18 cellular contexts compared by ENCODE assay signal in genomic region chrX:40975951-40976350, GRCh38.
"Had no signal": no experiment of that assay in that cellular context is flagged by ENCODE, and none has a peak within 500 bp of the region (broad histone marks: within the 10 kb centered on the region; RNA-seq: fewer than 3 reads in every experiment).

No MANE protein-coding gene starts in this region.

- DNase-seq: colonic mucosa; dermis blood vessel endothelial cell; endodermal cell; erythroblast; foreskin keratinocyte; left colon; left ventricle myocardium superior; naive thymus-derived CD4-positive, alpha-beta T cell; nephron progenitor cell; posterior cingulate gyrus; sigmoid colon; stimulated activated CD4-positive, alpha-beta T cell treated with anti-CD3 and anti-CD28 coated beads, Interleukin-2, amount 100 ng/mL, for 48 hours; stimulated activated naive CD8-positive, alpha-beta T cell treated with anti-CD3 and anti-CD28 coated beads, Interleukin-15, Interleukin-2, amounts not matched to agents 100 U/mL and 50 U/mL, for 24 hours; tibial artery; upper lobe of left lung; uterus had no signal

- H3K27ac ChIP-seq: colonic mucosa, foreskin keratinocyte, sigmoid colon, suprapubic skin, tibial artery, upper lobe of left lung, uterus had no signal

- H3K4me1 ChIP-seq: colonic mucosa, foreskin keratinocyte, sigmoid colon, suprapubic skin, tibial artery, upper lobe of left lung, uterus had no signal

- H3K36me3 ChIP-seq: colonic mucosa, sigmoid colon, suprapubic skin, tibial artery, upper lobe of left lung, uterus had no signal

- H3K4me3 ChIP-seq: colonic mucosa, sigmoid colon, smooth muscle cell, suprapubic skin, tibial artery, upper lobe of left lung, uterus had no signal

- H3K9me3 ChIP-seq: colonic mucosa, sigmoid colon, suprapubic skin, uterus had no signal

- H3K27me3 ChIP-seq: colonic mucosa, foreskin keratinocyte, sigmoid colon, suprapubic skin, tibial artery, upper lobe of left lung had no signal

- H3K4me2 ChIP-seq: smooth muscle cell had no signal

- ATAC-seq: foreskin keratinocyte; left colon; left ventricle myocardium superior; naive thymus-derived CD4-positive, alpha-beta T cell; stimulated activated naive CD8-positive, alpha-beta T cell treated with anti-CD3 and anti-CD28 coated beads, Interleukin-15, Interleukin-2, amounts not matched to agents 100 U/mL and 50 U/mL, for 24 hours had no signal
